ENCODE assay signal across 21 cellular contexts in the genomic region with DNA sequence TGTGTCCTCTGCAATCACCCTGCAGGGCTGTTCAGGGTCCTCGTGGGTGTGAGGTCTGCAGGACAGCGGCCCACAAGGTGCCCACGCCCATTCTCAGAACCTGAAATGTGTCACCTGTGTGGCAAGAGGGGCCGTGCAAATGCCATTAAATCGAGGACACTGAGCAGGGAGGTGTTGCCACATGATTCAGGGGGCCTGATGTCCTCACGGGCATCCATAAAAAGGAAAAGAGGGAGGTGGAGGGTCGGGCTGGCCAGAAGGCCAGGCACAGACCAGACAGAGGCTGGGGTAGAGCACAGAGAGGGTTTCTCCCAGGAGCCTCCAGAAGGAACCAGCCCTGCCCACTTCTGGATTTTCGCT.
"Had no signal": no experiment of that assay in that cellular context is flagged by ENCODE, and none has a peak within 500 bp of the region (broad histone marks: within the 10 kb centered on the region; RNA-seq: fewer than 3 reads in every experiment).

No MANE protein-coding gene starts in this region.

- H3K27me3 ChIP-seq: colonic mucosa, gastrocnemius medialis, hepatocyte, transverse colon had no signal

- H3K27me3 Mint-ChIP-seq: activated naive CD8-positive, alpha-beta T cell had no signal

- ATAC-seq: gastrocnemius medialis, left colon, psoas muscle had no signal

- H3K4me1 ChIP-seq: colonic mucosa, gastrocnemius medialis, parathyroid adenoma, psoas muscle, transverse colon had no signal

- H3K9me3 ChIP-seq: colonic mucosa, gastrocnemius medialis, psoas muscle, transverse colon had no signal

- DNase-seq: activated CD4-positive, alpha-beta T cell treated with anti-CD3 and anti-CD28 coated beads, Interleukin-2, amount 10 ng/mL, durations not matched to agents 24 days and 14 days; activated CD8-positive, alpha-beta T cell treated with anti-CD3 and anti-CD28 coated beads, Interleukin-2, amount 10 ng/mL, durations not matched to agents 7 days and 5 days; activated effector memory CD4-positive, alpha-beta T cell treated with Interleukin-2 at 50 U/mL for 16 hours; activated naive CD4-positive, alpha-beta T cell treated with Interleukin-2 at 50 U/mL for 16 hours; anterior cingulate cortex; cerebellar nuclear complex; colonic mucosa; effector CD8-positive, alpha-beta T cell; gastrocnemius medialis; left colon; mammary epithelial cell; nephron progenitor cell; psoas muscle; stimulated activated CD4-positive, alpha-beta T cell treated with anti-CD3 and anti-CD28 coated beads, Interleukin-1b, Interleukin-23, amount 100 ng/mL, for 48 hours; T-helper 1 cell; transverse colon had no signal

- H3K4me3 ChIP-seq: colonic mucosa, gastrocnemius medialis, hepatocyte, psoas muscle, smooth muscle cell, transverse colon had no signal

- H3K36me3 Mint-ChIP-seq: activated naive CD8-positive, alpha-beta T cell had no signal

- H3K9ac ChIP-seq: parathyroid adenoma had no signal

- H3K27ac Mint-ChIP-seq: activated CD4-positive, alpha-beta T cell treated with anti-CD3 and anti-CD28 coated beads, Interleukin-2, amount 10 ng/mL, durations not matched to agents 24 days and 14 days; nephron progenitor cell had no signal

- H3K4me2 ChIP-seq: hepatocyte, smooth muscle cell had no signal

- H2AFZ ChIP-seq: hepatocyte, parathyroid adenoma had no signal

- H3K4me3 Mint-ChIP-seq: nephron progenitor cell had no signal

- H3K9me3 Mint-ChIP-seq: activated CD4-positive, alpha-beta T cell treated with anti-CD3 and anti-CD28 coated beads, Interleukin-2, amount 10 ng/mL, durations not matched to agents 24 days and 14 days; nephron progenitor cell had no signal

- H3K36me3 ChIP-seq: colonic mucosa, gastrocnemius medialis, transverse colon had no signal

- H3K27ac ChIP-seq: colonic mucosa, gastrocnemius medialis, hepatocyte, parathyroid adenoma, psoas muscle, transverse colon, VCaP had no signal
